1 cellular context compared by ENCODE assay signal in the genomic region with DNA sequence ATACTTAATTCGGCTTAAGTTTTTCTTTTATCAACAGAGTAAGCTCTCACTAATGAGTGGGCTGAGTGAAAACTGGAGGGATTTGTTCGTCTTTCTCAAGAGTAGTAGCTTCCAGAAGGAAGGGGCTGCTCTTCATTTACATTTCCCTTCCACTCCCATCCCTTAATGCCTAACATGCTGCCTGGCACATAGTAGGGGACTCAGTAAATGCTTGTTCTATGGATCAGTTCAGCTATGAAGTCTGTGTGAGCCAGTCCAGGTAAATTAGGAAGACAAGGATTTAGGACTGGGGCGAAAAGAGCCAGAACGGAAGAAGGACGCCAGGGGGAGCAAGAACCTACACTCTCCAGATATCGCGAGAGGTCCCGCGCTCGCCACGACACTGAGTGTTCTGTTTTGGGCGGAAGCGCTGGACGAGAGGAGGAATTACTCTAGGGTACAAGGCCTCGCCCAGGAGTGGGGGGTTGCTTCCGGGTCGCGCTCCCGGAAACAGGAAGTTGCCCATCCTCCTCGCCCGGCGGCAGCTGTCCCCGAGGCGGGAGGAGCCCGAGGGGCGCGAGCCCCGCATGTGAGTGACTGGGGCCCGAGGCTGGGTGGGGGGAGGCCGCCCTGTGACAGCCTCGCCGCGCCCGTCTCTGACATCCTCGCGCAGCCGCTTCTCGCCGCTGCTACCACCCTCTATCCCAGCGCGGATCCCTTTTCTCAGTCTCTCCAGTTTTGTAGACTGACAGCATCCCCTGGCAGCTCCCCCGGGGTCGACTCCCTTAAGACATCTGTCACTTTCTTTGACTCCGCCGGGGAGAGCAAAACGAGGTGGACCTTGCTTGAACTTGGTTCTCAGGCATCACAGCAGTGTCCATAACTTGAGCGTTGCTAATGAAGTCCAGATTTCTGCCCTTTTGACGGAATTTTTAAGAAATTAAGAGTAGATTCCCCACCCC.
TF ChIP-seq lines count a peak whose summit lies in the region.

A gene with protein sequence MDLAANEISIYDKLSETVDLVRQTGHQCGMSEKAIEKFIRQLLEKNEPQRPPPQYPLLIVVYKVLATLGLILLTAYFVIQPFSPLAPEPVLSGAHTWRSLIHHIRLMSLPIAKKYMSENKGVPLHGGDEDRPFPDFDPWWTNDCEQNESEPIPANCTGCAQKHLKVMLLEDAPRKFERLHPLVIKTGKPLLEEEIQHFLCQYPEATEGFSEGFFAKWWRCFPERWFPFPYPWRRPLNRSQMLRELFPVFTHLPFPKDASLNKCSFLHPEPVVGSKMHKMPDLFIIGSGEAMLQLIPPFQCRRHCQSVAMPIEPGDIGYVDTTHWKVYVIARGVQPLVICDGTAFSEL (plus strand): TSS at position 492 of the 941 bp plus-strand sequence. CDS start 13,493 bp downstream, outside the sequence.

TF ChIP-seq in HepG2, 621 proteins besides CTCF, POLR2A, EP300 and RAD21 (continued from another document and continues in another):
- TF ChIP-seq, protein P1, sequence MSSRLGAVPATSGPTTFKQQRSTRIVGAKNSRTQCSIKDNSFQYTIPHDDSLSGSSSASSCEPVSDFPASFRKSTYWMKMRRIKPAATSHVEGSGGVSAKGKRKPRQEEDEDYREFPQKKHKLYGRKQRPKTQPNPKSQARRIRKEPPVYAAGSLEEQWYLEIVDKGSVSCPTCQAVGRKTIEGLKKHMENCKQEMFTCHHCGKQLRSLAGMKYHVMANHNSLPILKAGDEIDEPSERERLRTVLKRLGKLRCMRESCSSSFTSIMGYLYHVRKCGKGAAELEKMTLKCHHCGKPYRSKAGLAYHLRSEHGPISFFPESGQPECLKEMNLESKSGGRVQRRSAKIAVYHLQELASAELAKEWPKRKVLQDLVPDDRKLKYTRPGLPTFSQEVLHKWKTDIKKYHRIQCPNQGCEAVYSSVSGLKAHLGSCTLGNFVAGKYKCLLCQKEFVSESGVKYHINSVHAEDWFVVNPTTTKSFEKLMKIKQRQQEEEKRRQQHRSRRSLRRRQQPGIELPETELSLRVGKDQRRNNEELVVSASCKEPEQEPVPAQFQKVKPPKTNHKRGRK (CRISPR knock-in tag; IDR thresholded peaks at IDR 0.05), result no peak
- no peak for TF ChIP-seq SMARCC2 (IDR thresholded peaks at IDR 0.05)
- no peak; the same call in 1 of the 2 replicates for TF ChIP-seq ZNF619 (CRISPR knock-in tag; IDR thresholded peaks at IDR 0.05)
- TF ChIP-seq, protein P2, sequence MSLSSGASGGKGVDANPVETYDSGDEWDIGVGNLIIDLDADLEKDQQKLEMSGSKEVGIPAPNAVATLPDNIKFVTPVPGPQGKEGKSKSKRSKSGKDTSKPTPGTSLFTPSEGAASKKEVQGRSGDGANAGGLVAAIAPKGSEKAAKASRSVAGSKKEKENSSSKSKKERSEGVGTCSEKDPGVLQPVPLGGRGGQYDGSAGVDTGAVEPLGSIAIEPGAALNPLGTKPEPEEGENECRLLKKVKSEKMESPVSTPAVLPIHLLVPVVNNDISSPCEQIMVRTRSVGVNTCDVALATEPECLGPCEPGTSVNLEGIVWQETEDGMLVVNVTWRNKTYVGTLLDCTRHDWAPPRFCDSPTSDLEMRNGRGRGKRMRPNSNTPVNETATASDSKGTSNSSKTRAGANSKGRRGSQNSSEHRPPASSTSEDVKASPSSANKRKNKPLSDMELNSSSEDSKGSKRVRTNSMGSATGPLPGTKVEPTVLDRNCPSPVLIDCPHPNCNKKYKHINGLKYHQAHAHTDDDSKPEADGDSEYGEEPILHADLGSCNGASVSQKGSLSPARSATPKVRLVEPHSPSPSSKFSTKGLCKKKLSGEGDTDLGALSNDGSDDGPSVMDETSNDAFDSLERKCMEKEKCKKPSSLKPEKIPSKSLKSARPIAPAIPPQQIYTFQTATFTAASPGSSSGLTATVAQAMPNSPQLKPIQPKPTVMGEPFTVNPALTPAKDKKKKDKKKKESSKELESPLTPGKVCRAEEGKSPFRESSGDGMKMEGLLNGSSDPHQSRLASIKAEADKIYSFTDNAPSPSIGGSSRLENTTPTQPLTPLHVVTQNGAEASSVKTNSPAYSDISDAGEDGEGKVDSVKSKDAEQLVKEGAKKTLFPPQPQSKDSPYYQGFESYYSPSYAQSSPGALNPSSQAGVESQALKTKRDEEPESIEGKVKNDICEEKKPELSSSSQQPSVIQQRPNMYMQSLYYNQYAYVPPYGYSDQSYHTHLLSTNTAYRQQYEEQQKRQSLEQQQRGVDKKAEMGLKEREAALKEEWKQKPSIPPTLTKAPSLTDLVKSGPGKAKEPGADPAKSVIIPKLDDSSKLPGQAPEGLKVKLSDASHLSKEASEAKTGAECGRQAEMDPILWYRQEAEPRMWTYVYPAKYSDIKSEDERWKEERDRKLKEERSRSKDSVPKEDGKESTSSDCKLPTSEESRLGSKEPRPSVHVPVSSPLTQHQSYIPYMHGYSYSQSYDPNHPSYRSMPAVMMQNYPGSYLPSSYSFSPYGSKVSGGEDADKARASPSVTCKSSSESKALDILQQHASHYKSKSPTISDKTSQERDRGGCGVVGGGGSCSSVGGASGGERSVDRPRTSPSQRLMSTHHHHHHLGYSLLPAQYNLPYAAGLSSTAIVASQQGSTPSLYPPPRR (CRISPR knock-in tag; IDR thresholded peaks at IDR 0.05; ENCODE audit: borderline replicate concordance), result peak; percentile 78; the same call in 1 of the 2 replicates
- no peak for TF ChIP-seq ZNF101 (CRISPR knock-in tag; IDR thresholded peaks at IDR 0.05; ENCODE audit: borderline replicate concordance, low read depth)
- TF ChIP-seq GPN1 (CRISPR knock-in tag; IDR thresholded peaks at IDR 0.05; ENCODE audit: borderline replicate concordance), result no peak
- TF ChIP-seq RXRB (CRISPR knock-in tag; IDR thresholded peaks at IDR 0.05; ENCODE audit: borderline replicate concordance), result peak; percentile 70; the same call in 1 of the 2 replicates
- TF ChIP-seq HDAC1 (CRISPR knock-in tag; IDR thresholded peaks at IDR 0.05), result peak; percentile 99
- peak; percentile 96 for TF ChIP-seq THAP11 (CRISPR knock-in tag; IDR thresholded peaks at IDR 0.05)
- TF ChIP-seq ZNF598 (CRISPR knock-in tag; IDR thresholded peaks at IDR 0.05; ENCODE audit: borderline replicate concordance), result peak; percentile 30; the same call in 1 of the 2 replicates
- TF ChIP-seq, protein P3, sequence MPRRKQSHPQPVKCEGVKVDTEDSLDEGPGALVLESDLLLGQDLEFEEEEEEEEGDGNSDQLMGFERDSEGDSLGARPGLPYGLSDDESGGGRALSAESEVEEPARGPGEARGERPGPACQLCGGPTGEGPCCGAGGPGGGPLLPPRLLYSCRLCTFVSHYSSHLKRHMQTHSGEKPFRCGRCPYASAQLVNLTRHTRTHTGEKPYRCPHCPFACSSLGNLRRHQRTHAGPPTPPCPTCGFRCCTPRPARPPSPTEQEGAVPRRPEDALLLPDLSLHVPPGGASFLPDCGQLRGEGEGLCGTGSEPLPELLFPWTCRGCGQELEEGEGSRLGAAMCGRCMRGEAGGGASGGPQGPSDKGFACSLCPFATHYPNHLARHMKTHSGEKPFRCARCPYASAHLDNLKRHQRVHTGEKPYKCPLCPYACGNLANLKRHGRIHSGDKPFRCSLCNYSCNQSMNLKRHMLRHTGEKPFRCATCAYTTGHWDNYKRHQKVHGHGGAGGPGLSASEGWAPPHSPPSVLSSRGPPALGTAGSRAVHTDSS (CRISPR knock-in tag; conservative IDR thresholded peaks at IDR 0.05), result no peak
- TF ChIP-seq ZNF737 (CRISPR knock-in tag; IDR thresholded peaks at IDR 0.05; ENCODE audit: borderline replicate concordance), result no peak; the same call in 1 of the 2 replicates
- TF ChIP-seq, protein P4, sequence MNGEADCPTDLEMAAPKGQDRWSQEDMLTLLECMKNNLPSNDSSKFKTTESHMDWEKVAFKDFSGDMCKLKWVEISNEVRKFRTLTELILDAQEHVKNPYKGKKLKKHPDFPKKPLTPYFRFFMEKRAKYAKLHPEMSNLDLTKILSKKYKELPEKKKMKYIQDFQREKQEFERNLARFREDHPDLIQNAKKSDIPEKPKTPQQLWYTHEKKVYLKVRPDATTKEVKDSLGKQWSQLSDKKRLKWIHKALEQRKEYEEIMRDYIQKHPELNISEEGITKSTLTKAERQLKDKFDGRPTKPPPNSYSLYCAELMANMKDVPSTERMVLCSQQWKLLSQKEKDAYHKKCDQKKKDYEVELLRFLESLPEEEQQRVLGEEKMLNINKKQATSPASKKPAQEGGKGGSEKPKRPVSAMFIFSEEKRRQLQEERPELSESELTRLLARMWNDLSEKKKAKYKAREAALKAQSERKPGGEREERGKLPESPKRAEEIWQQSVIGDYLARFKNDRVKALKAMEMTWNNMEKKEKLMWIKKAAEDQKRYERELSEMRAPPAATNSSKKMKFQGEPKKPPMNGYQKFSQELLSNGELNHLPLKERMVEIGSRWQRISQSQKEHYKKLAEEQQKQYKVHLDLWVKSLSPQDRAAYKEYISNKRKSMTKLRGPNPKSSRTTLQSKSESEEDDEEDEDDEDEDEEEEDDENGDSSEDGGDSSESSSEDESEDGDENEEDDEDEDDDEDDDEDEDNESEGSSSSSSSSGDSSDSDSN (CRISPR knock-in tag; IDR thresholded peaks at IDR 0.05), result peak; percentile 92
- TF ChIP-seq ZNF24 (IDR thresholded peaks at IDR 0.05), result no peak
- TF ChIP-seq, protein P5, sequence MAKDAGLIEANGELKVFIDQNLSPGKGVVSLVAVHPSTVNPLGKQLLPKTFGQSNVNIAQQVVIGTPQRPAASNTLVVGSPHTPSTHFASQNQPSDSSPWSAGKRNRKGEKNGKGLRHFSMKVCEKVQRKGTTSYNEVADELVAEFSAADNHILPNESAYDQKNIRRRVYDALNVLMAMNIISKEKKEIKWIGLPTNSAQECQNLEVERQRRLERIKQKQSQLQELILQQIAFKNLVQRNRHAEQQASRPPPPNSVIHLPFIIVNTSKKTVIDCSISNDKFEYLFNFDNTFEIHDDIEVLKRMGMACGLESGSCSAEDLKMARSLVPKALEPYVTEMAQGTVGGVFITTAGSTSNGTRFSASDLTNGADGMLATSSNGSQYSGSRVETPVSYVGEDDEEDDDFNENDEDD (CRISPR knock-in tag; IDR thresholded peaks at IDR 0.05; ENCODE audit: borderline replicate concordance), result peak; percentile 94
- TF ChIP-seq ZNF253 (CRISPR knock-in tag; IDR thresholded peaks at IDR 0.05; ENCODE audit: borderline replicate concordance), result no peak
- TF ChIP-seq SIX4 (CRISPR knock-in tag; IDR thresholded peaks at IDR 0.05), result no peak; the same call in 1 of the 2 replicates
- TF ChIP-seq, protein P6, sequence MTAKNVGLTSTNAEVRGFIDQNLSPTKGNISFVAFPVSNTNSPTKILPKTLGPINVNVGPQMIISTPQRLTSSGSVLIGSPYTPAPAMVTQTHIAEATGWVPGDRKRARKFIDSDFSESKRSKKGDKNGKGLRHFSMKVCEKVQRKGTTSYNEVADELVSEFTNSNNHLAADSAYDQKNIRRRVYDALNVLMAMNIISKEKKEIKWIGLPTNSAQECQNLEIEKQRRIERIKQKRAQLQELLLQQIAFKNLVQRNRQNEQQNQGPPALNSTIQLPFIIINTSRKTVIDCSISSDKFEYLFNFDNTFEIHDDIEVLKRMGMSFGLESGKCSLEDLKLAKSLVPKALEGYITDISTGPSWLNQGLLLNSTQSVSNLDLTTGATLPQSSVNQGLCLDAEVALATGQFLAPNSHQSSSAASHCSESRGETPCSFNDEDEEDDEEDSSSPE (CRISPR knock-in tag; IDR thresholded peaks at IDR 0.05), result peak; percentile 93
- 0 out of 2 replicates have a peak, but pooled peaks have one; percentile 69 for TF ChIP-seq ZNF572 (CRISPR knock-in tag; IDR thresholded peaks at IDR 0.05)
- no peak for TF ChIP-seq PAX8 (CRISPR knock-in tag; IDR thresholded peaks at IDR 0.05; ENCODE audit: borderline replicate concordance)
- TF ChIP-seq, protein P7, sequence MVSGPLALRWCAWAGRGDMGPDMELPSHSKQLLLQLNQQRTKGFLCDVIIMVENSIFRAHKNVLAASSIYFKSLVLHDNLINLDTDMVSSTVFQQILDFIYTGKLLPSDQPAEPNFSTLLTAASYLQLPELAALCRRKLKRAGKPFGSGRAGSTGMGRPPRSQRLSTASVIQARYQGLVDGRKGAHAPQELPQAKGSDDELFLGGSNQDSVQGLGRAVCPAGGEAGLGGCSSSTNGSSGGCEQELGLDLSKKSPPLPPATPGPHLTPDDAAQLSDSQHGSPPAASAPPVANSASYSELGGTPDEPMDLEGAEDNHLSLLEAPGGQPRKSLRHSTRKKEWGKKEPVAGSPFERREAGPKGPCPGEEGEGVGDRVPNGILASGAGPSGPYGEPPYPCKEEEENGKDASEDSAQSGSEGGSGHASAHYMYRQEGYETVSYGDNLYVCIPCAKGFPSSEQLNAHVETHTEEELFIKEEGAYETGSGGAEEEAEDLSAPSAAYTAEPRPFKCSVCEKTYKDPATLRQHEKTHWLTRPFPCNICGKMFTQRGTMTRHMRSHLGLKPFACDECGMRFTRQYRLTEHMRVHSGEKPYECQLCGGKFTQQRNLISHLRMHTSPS (CRISPR knock-in tag; IDR thresholded peaks at IDR 0.05; ENCODE audit: low read depth), result peak; percentile 31; the same call in 1 of the 2 replicates
- no peak for TF ChIP-seq GATA4 (IDR thresholded peaks at IDR 0.05; ENCODE audit: borderline replicate concordance, low read depth)
- TF ChIP-seq ZNF354B (CRISPR knock-in tag; IDR thresholded peaks at IDR 0.05), result peak; percentile 18; the same call in 1 of the 2 replicates
- TF ChIP-seq SRSF1 (optimal IDR thresholded peaks at IDR 0.05; ENCODE audit: low read depth, low read length), result peak; percentile 73
- peak; percentile 47 for TF ChIP-seq STAG1 (CRISPR knock-in tag; IDR thresholded peaks at IDR 0.05)
- TF ChIP-seq CHCHD3 (CRISPR knock-in tag; IDR thresholded peaks at IDR 0.05), result peak; percentile 94
- TF ChIP-seq ZNF558 (CRISPR knock-in tag; IDR thresholded peaks at IDR 0.05; ENCODE audit: borderline replicate concordance), result no peak; the same call in 1 of the 2 replicates
- TF ChIP-seq ZNF557 (CRISPR knock-in tag; IDR thresholded peaks at IDR 0.05), result peak; percentile 73; the same call in 1 of the 2 replicates
- no peak for TF ChIP-seq ZNF496 (CRISPR knock-in tag; IDR thresholded peaks at IDR 0.05; ENCODE audit: insufficient replicate concordance)
- TF ChIP-seq NFE2L2 (IDR thresholded peaks at IDR 0.05; ENCODE audit: low read length), result no peak
- TF ChIP-seq KDM6A (CRISPR knock-in tag; IDR thresholded peaks at IDR 0.05; ENCODE audit: low read depth), result no peak
- TF ChIP-seq XBP1 (CRISPR knock-in tag; IDR thresholded peaks at IDR 0.05), result no peak; the same call in 1 of the 2 replicates
- peak; percentile 86 for TF ChIP-seq ZNF790 (CRISPR knock-in tag; IDR thresholded peaks at IDR 0.05; ENCODE audit: borderline replicate concordance)
- peak; percentile 71 for TF ChIP-seq YY1 (IDR thresholded peaks at IDR 0.05; ENCODE audit: insufficient read depth, insufficient replicate concordance, low read depth, low read length)
- TF ChIP-seq, protein P8, sequence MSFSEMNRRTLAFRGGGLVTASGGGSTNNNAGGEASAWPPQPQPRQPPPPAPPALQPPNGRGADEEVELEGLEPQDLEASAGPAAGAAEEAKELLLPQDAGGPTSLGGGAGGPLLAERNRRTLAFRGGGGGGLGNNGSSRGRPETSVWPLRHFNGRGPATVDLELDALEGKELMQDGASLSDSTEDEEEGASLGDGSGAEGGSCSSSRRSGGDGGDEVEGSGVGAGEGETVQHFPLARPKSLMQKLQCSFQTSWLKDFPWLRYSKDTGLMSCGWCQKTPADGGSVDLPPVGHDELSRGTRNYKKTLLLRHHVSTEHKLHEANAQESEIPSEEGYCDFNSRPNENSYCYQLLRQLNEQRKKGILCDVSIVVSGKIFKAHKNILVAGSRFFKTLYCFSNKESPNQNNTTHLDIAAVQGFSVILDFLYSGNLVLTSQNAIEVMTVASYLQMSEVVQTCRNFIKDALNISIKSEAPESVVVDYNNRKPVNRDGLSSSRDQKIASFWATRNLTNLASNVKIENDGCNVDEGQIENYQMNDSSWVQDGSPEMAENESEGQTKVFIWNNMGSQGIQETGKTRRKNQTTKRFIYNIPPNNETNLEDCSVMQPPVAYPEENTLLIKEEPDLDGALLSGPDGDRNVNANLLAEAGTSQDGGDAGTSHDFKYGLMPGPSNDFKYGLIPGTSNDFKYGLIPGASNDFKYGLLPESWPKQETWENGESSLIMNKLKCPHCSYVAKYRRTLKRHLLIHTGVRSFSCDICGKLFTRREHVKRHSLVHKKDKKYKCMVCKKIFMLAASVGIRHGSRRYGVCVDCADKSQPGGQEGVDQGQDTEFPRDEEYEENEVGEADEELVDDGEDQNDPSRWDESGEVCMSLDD (CRISPR knock-in tag; IDR thresholded peaks at IDR 0.05; ENCODE audit: borderline replicate concordance), result peak; percentile 36; the same call in 1 of the 2 replicates
